26 cellular contexts compared by ENCODE assay signal in genomic region chr3:178835033-178835432, GRCh38.
DNase-seq lines count a peak whose midpoint lies in the region; ATAC-seq, FAIRE-seq and TF ChIP-seq lines count a peak whose summit lies in the region.
"Had no signal": no experiment of that assay in that cellular context is flagged by ENCODE, and none has a peak within 500 bp of the region (broad histone marks: within the 10 kb centered on the region; RNA-seq: fewer than 3 reads in every experiment).

No MANE protein-coding gene starts in this region.

- no peaks in the 10 kb centered on the region for H3K79me2 ChIP-seq in GM12878 (ENCODE audit: control insufficient read depth, insufficient read depth, low read length)

- H3K36me3 ChIP-seq in GM12878 (ENCODE audit: control insufficient read depth in 2 of 2, insufficient read depth in 2 of 2, low read length in 1 of 2) = no peaks in the 10 kb centered on the region
- H3K36me3 ChIP-seq: BE2C, BLaER1 had no signal

- H3K27me3 ChIP-seq in GM12878 (replicated peaks in 1 of 2; ENCODE audit: control insufficient read depth in 2 of 2, insufficient read depth in 2 of 2, low read length in 1 of 2) = no peaks in the 10 kb centered on the region
- H3K27me3 ChIP-seq: BE2C, BLaER1 had no signal

- H3K4me1 ChIP-seq in GM12878 (ENCODE audit: control insufficient read depth, insufficient read depth, low read length) = no peaks in the 10 kb centered on the region
- H3K4me1 ChIP-seq: BE2C, BLaER1 had no signal

- intact Hi-C loops in GM12878 (cut with micrococcal nuclease; ENCODE audit: unreplicated experiment) (no loop called here), left cardiac atrium (cut with DNase I) (no loop called here)

- BruUV-seq in GM12878 (replicated peaks; lab: Mats Ljungman, UMichigan) = no TSS peak

- DNase-seq in GM12865 (ENCODE audit: low read depth) (peak; percentile 10), GM12878 (ENCODE audit: low read depth, low spot score) (no peak), left cardiac atrium (no peak)
- DNase-seq in stimulated activated CD4-positive, alpha-beta T cell treated with anti-CD3 and anti-CD28 coated beads, Interleukin-15, amount 100 ng/mL, for 24 hours = no peak
- no peak for DNase-seq in NK-92 treated with Interleukin-12 subunit alpha and Interleukin-12 subunit beta, amount 100 ng/mL, for 24 hours (lab: John Stamatoyannopoulos, UW)
- DNase-seq: 8988T; ACHN; BE2C; C1 segment of cervical spinal cord; CD4-positive, alpha-beta memory T cell; CD4-positive, CD25-positive, alpha-beta regulatory T cell; CD8-positive, alpha-beta memory T cell; COR-L47; DMS 273 treated with DMSO at 0.1 percent for 48 hours; DMS153; DMS53; DMS79; DND-41; EL; GDM1 had no signal

- H3K9ac ChIP-seq in GM12878 (ENCODE audit: control insufficient read depth, insufficient read depth, low read length) = no peak overlapping the region
- H3K9ac ChIP-seq: BLaER1 had no signal

- no peak overlapping the region for H2AFZ ChIP-seq in GM12878 (ENCODE audit: control insufficient read depth, low read depth, low read length)

- 37% methylated on average over 3 of the region's 3 CpGs for WGBS in GM12878 (ENCODE audit: insufficient coverage, insufficient replicate concordance, low lambda C conversion rate, missing lambda C conversion rate)

- TF ChIP-seq POLR2A in GM12878 (IDR thresholded peaks at IDR 0.05; ENCODE audit: low read depth, low read length) = no peak

- CTCF ChIA-PET in GM12878 (lab: Yijun Ruan, JAX) = no interaction called here

- POLR2A ChIA-PET in GM12878 (lab: Charles Lee) = no interaction called here

- TF ChIP-seq RAD21 in GM12878 (IDR thresholded peaks at IDR 0.05; ENCODE audit: insufficient read depth, low read depth, low read length) = no peak

- no peak for FAIRE-seq in GM12878 (lab: Jason Lieb, UNC)
- FAIRE-seq: A204.1, GM12892, GM18507 had no signal

- TF ChIP-seq EP300 in GM12878 (IDR thresholded peaks at IDR 0.05; ENCODE audit: borderline replicate concordance in 1 of 2, control insufficient read depth in 1 of 2, low read depth in 2 of 2, low read length in 2 of 2) = no peak

- no peak overlapping the region for H3K4me2 ChIP-seq in GM12878 (ENCODE audit: control insufficient read depth, insufficient read depth)
- H3K4me2 ChIP-seq: BLaER1 had no signal

- TF ChIP-seq CTCF in GM12865 (IDR thresholded peaks at IDR 0.05; ENCODE audit: insufficient read depth, low read depth, low read length, missing control alignments) = no peak
- TF ChIP-seq CTCF in GM12878 (IDR thresholded peaks at IDR 0.05 in 2 of 3, conservative IDR thresholded peaks at IDR 0.05 in 1 of 3; ENCODE audit: control insufficient read depth in 2 of 3, extremely low read depth in 1 of 3, insufficient read depth in 1 of 3, low read depth in 3 of 3, low read length in 3 of 3) = no peak

- no peaks in the 10 kb centered on the region for H4K20me1 ChIP-seq in GM12878 (ENCODE audit: control insufficient read depth, insufficient read depth)
- H4K20me1 ChIP-seq: BLaER1 had no signal

- ATAC-seq in GM18867 (IDR thresholded peaks at IDR 0.05; ENCODE audit: unreplicated experiment) = peak; percentile 72
- peak; percentile 61 for ATAC-seq in GM21367 (IDR thresholded peaks at IDR 0.05; ENCODE audit: unreplicated experiment)
- peak; percentile 29; the same call in 1 of the 3 replicates for ATAC-seq in GM12878
- no peak for ATAC-seq in left cardiac atrium

- RAD21 ChIA-PET in GM12878 (lab: Charles Lee; ENCODE audit: unreplicated experiment) = no interaction called here

- no peak overlapping the region for H3K27ac ChIP-seq in GM12878 (ENCODE audit: control insufficient read depth, insufficient read depth)
- H3K27ac ChIP-seq: BLaER1 had no signal

- in situ Hi-C loops in GM12878 (cut with MboI) = no loop called here

- H3K9me3 ChIP-seq in GM12878 (replicated peaks; ENCODE audit: control insufficient read depth, insufficient read depth, low read length) = no peaks in the 10 kb centered on the region; the same call in 1 of the 3 replicates
- H3K9me3 ChIP-seq: BE2C had no signal

- SMC1A ChIA-PET in GM12878 (lab: Charles Lee; ENCODE audit: uncharacterized antibody, unreplicated experiment) = interaction anchor here (1.3 kb wide), 1 partner anchor 11 kb away, joined by 8 read pairs; no protein-coding TSS in a partner anchor

- no peak overlapping the region for H3K4me3 ChIP-seq in GM12865 (ENCODE audit: low read depth, low read length)
- no peak overlapping the region for H3K4me3 ChIP-seq in GM12878
- H3K4me3 ChIP-seq: BLaER1 had no signal

TF ChIP-seq in GM12878, 131 proteins besides CTCF, POLR2A, EP300 and RAD21:
- TF ChIP-seq RB1 (IDR thresholded peaks at IDR 0.05; ENCODE audit: borderline replicate concordance) (no peak), KDM1A (IDR thresholded peaks at IDR 0.05; ENCODE audit: borderline replicate concordance) (no peak), SIN3A (IDR thresholded peaks at IDR 0.05; ENCODE audit: low read depth, low read length) (no peak), SIX5 (IDR thresholded peaks at IDR 0.05; ENCODE audit: low read depth, low read length, severe bottlenecking) (no peak), MYC (IDR thresholded peaks at IDR 0.05; ENCODE audit: insufficient read depth, insufficient read length, insufficient replicate concordance, low read length, severe bottlenecking) (no peak), RELA (IDR thresholded peaks at IDR 0.05; ENCODE audit: borderline replicate concordance, partially characterized antibody) (no peak), ATF2 (IDR thresholded peaks at IDR 0.05; ENCODE audit: low read length) (no peak), BCL11A (IDR thresholded peaks at IDR 0.05; ENCODE audit: low read depth, low read length) (no peak), ZZZ3 (IDR thresholded peaks at IDR 0.05; ENCODE audit: control insufficient read depth, insufficient read length, low read depth) (no peak), POLR2AphosphoS2 (IDR thresholded peaks at IDR 0.05; ENCODE audit: low read depth, low read length) (no peak), MEF2A (IDR thresholded peaks at IDR 0.05; ENCODE audit: insufficient read depth, low read depth, low read length) (no peak), SPI1 (IDR thresholded peaks at IDR 0.05; ENCODE audit: borderline replicate concordance, insufficient read depth, low read depth, low read length) (no peak), PML (IDR thresholded peaks at IDR 0.05; ENCODE audit: low read length) (no peak)
- TF ChIP-seq, protein P1, sequence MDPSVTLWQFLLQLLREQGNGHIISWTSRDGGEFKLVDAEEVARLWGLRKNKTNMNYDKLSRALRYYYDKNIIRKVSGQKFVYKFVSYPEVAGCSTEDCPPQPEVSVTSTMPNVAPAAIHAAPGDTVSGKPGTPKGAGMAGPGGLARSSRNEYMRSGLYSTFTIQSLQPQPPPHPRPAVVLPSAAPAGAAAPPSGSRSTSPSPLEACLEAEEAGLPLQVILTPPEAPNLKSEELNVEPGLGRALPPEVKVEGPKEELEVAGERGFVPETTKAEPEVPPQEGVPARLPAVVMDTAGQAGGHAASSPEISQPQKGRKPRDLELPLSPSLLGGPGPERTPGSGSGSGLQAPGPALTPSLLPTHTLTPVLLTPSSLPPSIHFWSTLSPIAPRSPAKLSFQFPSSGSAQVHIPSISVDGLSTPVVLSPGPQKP (IDR thresholded peaks at IDR 0.05; ENCODE audit: low read depth, low read length) = no peak

Comparison
In these comparisons a context has a peak if more than half of its experiments do, and no peak if none do; other contexts are left out.
1. ATAC-seq: peak in GM18867 (single experiment), GM21367 (single experiment) and GM12878 (single experiment); none in left cardiac atrium (0 of 2).